24 cellular contexts compared by ENCODE assay signal in genomic region chr5:30991462-30991861, GRCh38.
"Had no signal": no experiment of that assay in that cellular context is flagged by ENCODE, and none has a peak within 500 bp of the region (broad histone marks: within the 10 kb centered on the region; RNA-seq: fewer than 3 reads in every experiment).

No MANE protein-coding gene starts in this region.

- H3K36me3 Mint-ChIP-seq: activated naive CD8-positive, alpha-beta T cell treated with anti-CD3 and anti-CD28 coated beads for 36 hours; naive thymus-derived CD8-positive, alpha-beta T cell had no signal

- ATAC-seq: activated T-cell treated with anti-CD3 and anti-CD28 coated beads, Interleukin-2, amount 50 U/mL, for 72 hours; foreskin keratinocyte; left lung; lower lobe of right lung; naive thymus-derived CD8-positive, alpha-beta T cell; right cardiac atrium had no signal

- H3K4me2 ChIP-seq: neural progenitor cell had no signal

- H3K9me3 ChIP-seq: lower lobe of right lung, tibial nerve had no signal

- H3K36me3 ChIP-seq: left lung, lower lobe of right lung, neural progenitor cell, spleen, tibial nerve had no signal

- H3K4me1 Mint-ChIP-seq: activated naive CD8-positive, alpha-beta T cell treated with anti-CD3 and anti-CD28 coated beads for 36 hours; central memory CD8-positive, alpha-beta T cell; naive thymus-derived CD8-positive, alpha-beta T cell had no signal

- H2AFZ ChIP-seq: neural progenitor cell had no signal

- H3K27ac Mint-ChIP-seq: activated naive CD8-positive, alpha-beta T cell treated with anti-CD3 and anti-CD28 coated beads for 36 hours; activated T-cell treated with anti-CD3 and anti-CD28 coated beads, Interleukin-2, amount 50 U/mL, for 72 hours; naive thymus-derived CD8-positive, alpha-beta T cell; T-helper 1 cell treated with Interleukin-12 subunit alpha and Interleukin-12 subunit beta and Interleukin-4 antibody, amounts not matched to agents 30 μg/mL and 1 μg/mL, for 36 hours had no signal

- H3K27ac ChIP-seq: foreskin keratinocyte, left lung, lower lobe of right lung, neural progenitor cell, spleen, tibial nerve, VCaP had no signal

- H3K27me3 Mint-ChIP-seq: activated naive CD8-positive, alpha-beta T cell treated with anti-CD3 and anti-CD28 coated beads for 36 hours; central memory CD8-positive, alpha-beta T cell; naive thymus-derived CD8-positive, alpha-beta T cell had no signal

- H3K4me3 ChIP-seq: left lung, lower lobe of right lung, neural progenitor cell, spleen, tibial nerve had no signal

- H3K27me3 ChIP-seq: foreskin keratinocyte, left lung, neural progenitor cell, spleen, tibial nerve had no signal

- DNase-seq: activated CD4-positive, alpha-beta T cell treated with anti-CD3 and anti-CD28 coated beads for 4 hours; activated CD4-positive, alpha-beta T cell treated with anti-CD3 and anti-CD28 coated beads, Interleukin-2, amount 50 U/mL, for 4 hours; activated naive CD4-positive, alpha-beta T cell treated with Interleukin-2 at 50 U/mL for 16 hours; activated naive CD8-positive, alpha-beta T cell treated with anti-CD3 and anti-CD28 coated beads for 36 hours; activated T-cell treated with anti-CD3 and anti-CD28 coated beads for 4 hours; activated T-cell treated with anti-CD3 and anti-CD28 coated beads, Interleukin-2, amount 50 U/mL, for 72 hours; amygdala; effector CD8-positive, alpha-beta T cell; erythroblast; foreskin keratinocyte; left lung; lower lobe of right lung; mesenchymal stem cell; naive thymus-derived CD8-positive, alpha-beta T cell; posterior cingulate gyrus; right cardiac atrium; spleen; stimulated activated naive CD4-positive, alpha-beta T cell treated with Interleukin-2 at 50 U/mL for 16 hours; T-helper 9 cell had no signal

- H3K4me1 ChIP-seq: foreskin keratinocyte, left lung, lower lobe of right lung, spleen, tibial nerve had no signal

- H3K4me3 Mint-ChIP-seq: activated naive CD8-positive, alpha-beta T cell treated with anti-CD3 and anti-CD28 coated beads for 36 hours; activated T-cell treated with anti-CD3 and anti-CD28 coated beads, Interleukin-2, amount 50 U/mL, for 72 hours; central memory CD8-positive, alpha-beta T cell; naive thymus-derived CD8-positive, alpha-beta T cell; neural progenitor cell; T-helper 1 cell treated with Interleukin-12 subunit alpha and Interleukin-12 subunit beta and Interleukin-4 antibody, amounts not matched to agents 30 μg/mL and 1 μg/mL, for 36 hours had no signal
